1 cellular context compared by ENCODE assay signal in genomic region chr9:99169982-99170761, GRCh38.
TF ChIP-seq lines count a peak whose summit lies in the region.

No MANE protein-coding gene starts in this region.

TF ChIP-seq in K562, 482 proteins besides CTCF, POLR2A, EP300 and RAD21 (continued from another document):
- TF ChIP-seq BRF1 (IDR thresholded peaks at IDR 0.05; ENCODE audit: borderline replicate concordance, extremely low read depth, insufficient read length) (no peak), ZNF41 (CRISPR knock-in tag; conservative IDR thresholded peaks at IDR 0.05) (no peak)
